In the genomic region with DNA sequence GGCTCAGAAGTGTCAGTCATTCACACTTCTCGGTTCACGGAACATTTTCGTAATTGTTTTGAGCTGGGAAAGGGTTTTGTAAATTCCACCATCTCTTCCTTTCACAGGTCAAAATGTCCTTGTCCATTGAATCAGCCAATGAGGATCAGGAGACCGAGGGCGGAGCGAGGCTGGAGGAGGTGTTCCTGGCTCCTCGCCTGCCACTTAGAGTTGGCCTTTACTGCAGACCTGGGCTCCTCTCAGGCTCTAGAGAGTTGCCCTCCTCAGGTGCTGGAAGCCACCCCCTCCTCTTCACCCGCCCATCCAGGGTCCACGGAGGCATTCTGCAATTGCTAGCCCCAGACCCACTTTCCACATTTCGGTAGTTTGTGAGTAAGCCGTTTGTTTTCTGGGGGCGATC, we compare ENCODE assay signal across 3 cellular contexts.
TF ChIP-seq lines count a peak whose summit lies in the region.

No MANE protein-coding gene starts in this region.

TF ChIP-seq in GM23338, 12 proteins besides CTCF, POLR2A, EP300 and RAD21 (continues in another document):
- TF ChIP-seq, protein P1, sequence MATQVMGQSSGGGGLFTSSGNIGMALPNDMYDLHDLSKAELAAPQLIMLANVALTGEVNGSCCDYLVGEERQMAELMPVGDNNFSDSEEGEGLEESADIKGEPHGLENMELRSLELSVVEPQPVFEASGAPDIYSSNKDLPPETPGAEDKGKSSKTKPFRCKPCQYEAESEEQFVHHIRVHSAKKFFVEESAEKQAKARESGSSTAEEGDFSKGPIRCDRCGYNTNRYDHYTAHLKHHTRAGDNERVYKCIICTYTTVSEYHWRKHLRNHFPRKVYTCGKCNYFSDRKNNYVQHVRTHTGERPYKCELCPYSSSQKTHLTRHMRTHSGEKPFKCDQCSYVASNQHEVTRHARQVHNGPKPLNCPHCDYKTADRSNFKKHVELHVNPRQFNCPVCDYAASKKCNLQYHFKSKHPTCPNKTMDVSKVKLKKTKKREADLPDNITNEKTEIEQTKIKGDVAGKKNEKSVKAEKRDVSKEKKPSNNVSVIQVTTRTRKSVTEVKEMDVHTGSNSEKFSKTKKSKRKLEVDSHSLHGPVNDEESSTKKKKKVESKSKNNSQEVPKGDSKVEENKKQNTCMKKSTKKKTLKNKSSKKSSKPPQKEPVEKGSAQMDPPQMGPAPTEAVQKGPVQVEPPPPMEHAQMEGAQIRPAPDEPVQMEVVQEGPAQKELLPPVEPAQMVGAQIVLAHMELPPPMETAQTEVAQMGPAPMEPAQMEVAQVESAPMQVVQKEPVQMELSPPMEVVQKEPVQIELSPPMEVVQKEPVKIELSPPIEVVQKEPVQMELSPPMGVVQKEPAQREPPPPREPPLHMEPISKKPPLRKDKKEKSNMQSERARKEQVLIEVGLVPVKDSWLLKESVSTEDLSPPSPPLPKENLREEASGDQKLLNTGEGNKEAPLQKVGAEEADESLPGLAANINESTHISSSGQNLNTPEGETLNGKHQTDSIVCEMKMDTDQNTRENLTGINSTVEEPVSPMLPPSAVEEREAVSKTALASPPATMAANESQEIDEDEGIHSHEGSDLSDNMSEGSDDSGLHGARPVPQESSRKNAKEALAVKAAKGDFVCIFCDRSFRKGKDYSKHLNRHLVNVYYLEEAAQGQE (IDR thresholded peaks at IDR 0.05; ENCODE audit: unreplicated experiment): no peak
- TF ChIP-seq CREB1 (CRISPR knock-in tag; IDR thresholded peaks at IDR 0.05; ENCODE audit: low read depth) (no peak), NANOG (IDR thresholded peaks at IDR 0.05; ENCODE audit: borderline replicate concordance) (no peak), EZH2 (IDR thresholded peaks at IDR 0.05; ENCODE audit: low read depth, unreplicated experiment) (no peak), STAT1 (IDR thresholded peaks at IDR 0.05; ENCODE audit: unreplicated experiment) (no peak)
- TF ChIP-seq, protein P2, sequence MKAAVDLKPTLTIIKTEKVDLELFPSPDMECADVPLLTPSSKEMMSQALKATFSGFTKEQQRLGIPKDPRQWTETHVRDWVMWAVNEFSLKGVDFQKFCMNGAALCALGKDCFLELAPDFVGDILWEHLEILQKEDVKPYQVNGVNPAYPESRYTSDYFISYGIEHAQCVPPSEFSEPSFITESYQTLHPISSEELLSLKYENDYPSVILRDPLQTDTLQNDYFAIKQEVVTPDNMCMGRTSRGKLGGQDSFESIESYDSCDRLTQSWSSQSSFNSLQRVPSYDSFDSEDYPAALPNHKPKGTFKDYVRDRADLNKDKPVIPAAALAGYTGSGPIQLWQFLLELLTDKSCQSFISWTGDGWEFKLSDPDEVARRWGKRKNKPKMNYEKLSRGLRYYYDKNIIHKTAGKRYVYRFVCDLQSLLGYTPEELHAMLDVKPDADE (IDR thresholded peaks at IDR 0.05): no peak

TF ChIP-seq in H1, 55 proteins besides CTCF, POLR2A, EP300 and RAD21 (continued from another document):
- TF ChIP-seq HDAC2 (IDR thresholded peaks at IDR 0.05; ENCODE audit: borderline replicate concordance in 1 of 2, low read depth in 2 of 2, low read length in 2 of 2) (no peak), CTBP2 (IDR thresholded peaks at IDR 0.05; ENCODE audit: borderline replicate concordance, insufficient read depth, insufficient read length, low read length) (no peak), SP4 (IDR thresholded peaks at IDR 0.05; ENCODE audit: low read length) (no peak)

TF ChIP-seq in GM12891, 5 proteins besides CTCF, POLR2A, EP300 and RAD21 (continued from another document):
- TF ChIP-seq PAX5 (IDR thresholded peaks at IDR 0.05; ENCODE audit: insufficient read depth, low read length, severe bottlenecking) (no peak), POU2F2 (IDR thresholded peaks at IDR 0.05; ENCODE audit: low read depth, low read length) (no peak)
